Comparison of ENCODE assay signal across 1 cellular context in the genomic region with DNA sequence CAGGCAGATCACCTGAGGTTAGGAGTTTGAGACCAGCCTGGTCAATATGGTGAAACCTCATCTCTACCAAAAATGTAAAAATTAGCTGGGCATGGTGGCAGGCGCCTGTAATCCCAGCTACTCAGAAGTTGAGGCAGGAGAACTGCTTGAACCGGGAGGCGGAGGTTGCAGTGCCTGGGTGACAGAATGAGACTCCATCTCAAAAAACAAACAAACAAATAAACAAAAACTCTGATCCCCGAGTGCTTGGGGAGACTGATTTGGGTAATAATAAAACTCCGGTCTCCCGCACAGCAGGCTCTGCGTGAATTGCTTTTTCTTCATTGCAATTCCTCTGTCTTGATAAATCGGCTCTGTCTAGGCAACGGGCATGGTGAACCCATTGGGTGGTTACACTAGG.
TF ChIP-seq lines count a peak whose summit lies in the region.

No MANE protein-coding gene starts in this region.

TF ChIP-seq in GM23338, 12 proteins besides CTCF, POLR2A, EP300 and RAD21:
- TF ChIP-seq ZNF462 (CRISPR knock-in tag; IDR thresholded peaks at IDR 0.05) = 0 out of 2 replicates have a peak, but pooled peaks have one; percentile 23
- TF ChIP-seq, protein P1, sequence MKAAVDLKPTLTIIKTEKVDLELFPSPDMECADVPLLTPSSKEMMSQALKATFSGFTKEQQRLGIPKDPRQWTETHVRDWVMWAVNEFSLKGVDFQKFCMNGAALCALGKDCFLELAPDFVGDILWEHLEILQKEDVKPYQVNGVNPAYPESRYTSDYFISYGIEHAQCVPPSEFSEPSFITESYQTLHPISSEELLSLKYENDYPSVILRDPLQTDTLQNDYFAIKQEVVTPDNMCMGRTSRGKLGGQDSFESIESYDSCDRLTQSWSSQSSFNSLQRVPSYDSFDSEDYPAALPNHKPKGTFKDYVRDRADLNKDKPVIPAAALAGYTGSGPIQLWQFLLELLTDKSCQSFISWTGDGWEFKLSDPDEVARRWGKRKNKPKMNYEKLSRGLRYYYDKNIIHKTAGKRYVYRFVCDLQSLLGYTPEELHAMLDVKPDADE (IDR thresholded peaks at IDR 0.05) = no peak
TF ChIP-seq in GM23338: peak in this region for 1.
